1 cellular context compared by ENCODE assay signal in the genomic region with DNA sequence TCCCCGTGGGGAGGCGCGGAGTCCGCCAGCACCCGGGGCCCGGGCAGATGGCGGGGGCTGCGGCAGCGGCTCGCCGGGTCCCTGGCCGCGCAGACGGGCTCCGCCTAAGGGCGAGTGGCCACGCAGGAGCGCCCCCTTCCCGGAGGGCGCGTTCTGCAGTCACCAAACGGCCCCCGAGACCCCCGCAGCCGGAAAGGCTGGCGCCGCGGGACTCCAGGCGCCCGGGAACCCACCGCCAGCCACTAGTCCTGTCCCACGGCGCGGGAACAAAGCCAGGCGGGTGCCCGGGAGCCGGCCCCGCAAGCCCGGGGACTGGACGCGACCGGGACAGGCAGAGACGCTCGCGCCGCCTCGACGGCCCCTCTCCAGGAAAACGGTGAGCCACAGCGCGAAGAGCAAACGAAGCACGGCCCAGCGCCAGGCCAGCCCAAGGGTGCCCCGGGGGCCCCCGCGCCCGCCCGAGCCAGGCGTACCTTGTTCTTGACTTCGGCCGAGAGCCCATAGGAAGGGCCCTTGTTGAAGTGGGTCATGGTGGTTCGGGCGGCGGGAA.
A peak's percentile ranks its signal among the peaks of the same experiment; 100 is the strongest.
TF ChIP-seq lines count a peak whose summit lies in the region.

No MANE protein-coding gene starts in this region.

TF ChIP-seq in HepG2, 621 proteins besides CTCF, POLR2A, EP300 and RAD21 (continued from another document and continues in another):
- TF ChIP-seq, protein P1, sequence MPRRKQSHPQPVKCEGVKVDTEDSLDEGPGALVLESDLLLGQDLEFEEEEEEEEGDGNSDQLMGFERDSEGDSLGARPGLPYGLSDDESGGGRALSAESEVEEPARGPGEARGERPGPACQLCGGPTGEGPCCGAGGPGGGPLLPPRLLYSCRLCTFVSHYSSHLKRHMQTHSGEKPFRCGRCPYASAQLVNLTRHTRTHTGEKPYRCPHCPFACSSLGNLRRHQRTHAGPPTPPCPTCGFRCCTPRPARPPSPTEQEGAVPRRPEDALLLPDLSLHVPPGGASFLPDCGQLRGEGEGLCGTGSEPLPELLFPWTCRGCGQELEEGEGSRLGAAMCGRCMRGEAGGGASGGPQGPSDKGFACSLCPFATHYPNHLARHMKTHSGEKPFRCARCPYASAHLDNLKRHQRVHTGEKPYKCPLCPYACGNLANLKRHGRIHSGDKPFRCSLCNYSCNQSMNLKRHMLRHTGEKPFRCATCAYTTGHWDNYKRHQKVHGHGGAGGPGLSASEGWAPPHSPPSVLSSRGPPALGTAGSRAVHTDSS (CRISPR knock-in tag; conservative IDR thresholded peaks at IDR 0.05) = no peak
- TF ChIP-seq HNRNPL (IDR thresholded peaks at IDR 0.05; ENCODE audit: low read depth, low read length) (no peak), ZNF564 (CRISPR knock-in tag; IDR thresholded peaks at IDR 0.05) (0 out of 2 replicates have a peak, but pooled peaks have one; percentile 0), ZNF605 (CRISPR knock-in tag; IDR thresholded peaks at IDR 0.05) (no peak), ZNF510 (CRISPR knock-in tag; IDR thresholded peaks at IDR 0.05; ENCODE audit: low read depth) (no peak), NRL (CRISPR knock-in tag; IDR thresholded peaks at IDR 0.05; ENCODE audit: borderline replicate concordance) (no peak), ZNF383 (CRISPR knock-in tag; IDR thresholded peaks at IDR 0.05; ENCODE audit: borderline replicate concordance) (no peak), TGIF2 (CRISPR knock-in tag; IDR thresholded peaks at IDR 0.05) (no peak; the same call in 1 of the 2 replicates), KLF16 (CRISPR knock-in tag; IDR thresholded peaks at IDR 0.05) (no peak), JDP2 (CRISPR knock-in tag; IDR thresholded peaks at IDR 0.05; ENCODE audit: borderline replicate concordance) (no peak), ZNF263 (CRISPR knock-in tag; IDR thresholded peaks at IDR 0.05) (no peak), ZNF530 (CRISPR knock-in tag; IDR thresholded peaks at IDR 0.05; ENCODE audit: low read depth) (no peak), LRRFIP1 (CRISPR knock-in tag; conservative IDR thresholded peaks at IDR 0.05) (no peak), EED (CRISPR knock-in tag; IDR thresholded peaks at IDR 0.05) (no peak; the same call in 1 of the 2 replicates), ZBTB42 (CRISPR knock-in tag; IDR thresholded peaks at IDR 0.05) (peak; percentile 39; the same call in 1 of the 2 replicates), PRPF4 (IDR thresholded peaks at IDR 0.05; ENCODE audit: low read depth, low read length, poor library complexity, severe bottlenecking) (no peak), TP53 (CRISPR knock-in tag; conservative IDR thresholded peaks at IDR 0.05) (no peak), ZNF569 (CRISPR knock-in tag; IDR thresholded peaks at IDR 0.05; ENCODE audit: borderline replicate concordance) (0 out of 2 replicates have a peak, but pooled peaks have one; percentile 15), ZNF543 (CRISPR knock-in tag; IDR thresholded peaks at IDR 0.05) (no peak; the same call in 1 of the 2 replicates), ZNF619 (CRISPR knock-in tag; IDR thresholded peaks at IDR 0.05) (no peak), ZC3H13 (CRISPR knock-in tag; IDR thresholded peaks at IDR 0.05) (0 out of 2 replicates have a peak, but pooled peaks have one; percentile 42), HOXA3 (CRISPR knock-in tag; IDR thresholded peaks at IDR 0.05) (no peak), PLRG1 (conservative IDR thresholded peaks at IDR 0.05) (no peak), ZNF143 (CRISPR knock-in tag; IDR thresholded peaks at IDR 0.05) (no peak), KDM5B (CRISPR knock-in tag; IDR thresholded peaks at IDR 0.05; ENCODE audit: borderline replicate concordance) (no peak), PHF20 (CRISPR knock-in tag; IDR thresholded peaks at IDR 0.05) (no peak), REPIN1 (CRISPR knock-in tag; IDR thresholded peaks at IDR 0.05; ENCODE audit: borderline replicate concordance, low read depth) (no peak), ZNF572 (CRISPR knock-in tag; IDR thresholded peaks at IDR 0.05) (no peak), AGO1 (IDR thresholded peaks at IDR 0.05; ENCODE audit: low read depth, low read length, poor library complexity, severe bottlenecking) (peak; percentile 21), HDAC1 (CRISPR knock-in tag; IDR thresholded peaks at IDR 0.05) (peak; percentile 38), MTF1 (CRISPR knock-in tag; IDR thresholded peaks at IDR 0.05) (no peak), FOXA1 (IDR thresholded peaks at IDR 0.05) (no peak), FOXA1 (CRISPR knock-in tag; IDR thresholded peaks at IDR 0.05) (no peak), ZSCAN5A (CRISPR knock-in tag; IDR thresholded peaks at IDR 0.05; ENCODE audit: borderline replicate concordance) (no peak), MYC (CRISPR knock-in tag; IDR thresholded peaks at IDR 0.05; ENCODE audit: borderline replicate concordance) (no peak), PAWR (CRISPR knock-in tag; IDR thresholded peaks at IDR 0.05; ENCODE audit: borderline replicate concordance) (0 out of 2 replicates have a peak, but pooled peaks have one; percentile 47), ZNF567 (CRISPR knock-in tag; IDR thresholded peaks at IDR 0.05; ENCODE audit: borderline replicate concordance) (no peak), ETV5 (CRISPR knock-in tag; IDR thresholded peaks at IDR 0.05; ENCODE audit: borderline replicate concordance) (no peak), U2AF2 (IDR thresholded peaks at IDR 0.05; ENCODE audit: low read depth, low read length) (no peak), CEBPG (CRISPR knock-in tag; IDR thresholded peaks at IDR 0.05) (no peak), EZH2 (conservative IDR thresholded peaks at IDR 0.05; ENCODE audit: low read depth, low read length) (no peak), ZFP91 (CRISPR knock-in tag; IDR thresholded peaks at IDR 0.05; ENCODE audit: borderline replicate concordance) (peak; percentile 80; the same call in 1 of the 2 replicates), ZNF121 (CRISPR knock-in tag; IDR thresholded peaks at IDR 0.05) (no peak), TMF1 (CRISPR knock-in tag; IDR thresholded peaks at IDR 0.05; ENCODE audit: low read depth) (no peak), ZNF674 (CRISPR knock-in tag; IDR thresholded peaks at IDR 0.05; ENCODE audit: low read depth) (no peak)
- TF ChIP-seq, protein P2, sequence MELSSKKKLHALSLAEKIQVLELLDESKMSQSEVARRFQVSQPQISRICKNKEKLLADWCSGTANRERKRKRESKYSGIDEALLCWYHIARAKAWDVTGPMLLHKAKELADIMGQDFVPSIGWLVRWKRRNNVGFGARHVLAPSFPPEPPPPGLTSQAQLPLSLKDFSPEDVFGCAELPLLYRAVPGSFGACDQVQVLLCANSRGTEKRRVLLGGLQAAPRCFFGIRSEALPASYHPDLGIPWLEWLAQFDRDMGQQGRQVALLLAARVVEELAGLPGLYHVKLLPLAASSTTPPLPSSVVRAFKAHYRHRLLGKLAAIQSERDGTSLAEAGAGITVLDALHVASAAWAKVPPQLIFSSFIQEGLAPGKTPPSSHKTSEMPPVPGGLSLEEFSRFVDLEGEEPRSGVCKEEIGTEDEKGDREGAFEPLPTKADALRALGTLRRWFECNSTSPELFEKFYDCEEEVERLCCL (CRISPR knock-in tag; IDR thresholded peaks at IDR 0.05; ENCODE audit: borderline replicate concordance) = no peak
- TF ChIP-seq, protein P3, sequence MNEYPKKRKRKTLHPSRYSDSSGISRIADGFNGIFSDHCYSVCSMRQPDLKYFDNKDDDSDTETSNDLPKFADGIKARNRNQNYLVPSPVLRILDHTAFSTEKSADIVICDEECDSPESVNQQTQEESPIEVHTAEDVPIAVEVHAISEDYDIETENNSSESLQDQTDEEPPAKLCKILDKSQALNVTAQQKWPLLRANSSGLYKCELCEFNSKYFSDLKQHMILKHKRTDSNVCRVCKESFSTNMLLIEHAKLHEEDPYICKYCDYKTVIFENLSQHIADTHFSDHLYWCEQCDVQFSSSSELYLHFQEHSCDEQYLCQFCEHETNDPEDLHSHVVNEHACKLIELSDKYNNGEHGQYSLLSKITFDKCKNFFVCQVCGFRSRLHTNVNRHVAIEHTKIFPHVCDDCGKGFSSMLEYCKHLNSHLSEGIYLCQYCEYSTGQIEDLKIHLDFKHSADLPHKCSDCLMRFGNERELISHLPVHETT (CRISPR knock-in tag; conservative IDR thresholded peaks at IDR 0.05) = no peak
- TF ChIP-seq, protein P4, sequence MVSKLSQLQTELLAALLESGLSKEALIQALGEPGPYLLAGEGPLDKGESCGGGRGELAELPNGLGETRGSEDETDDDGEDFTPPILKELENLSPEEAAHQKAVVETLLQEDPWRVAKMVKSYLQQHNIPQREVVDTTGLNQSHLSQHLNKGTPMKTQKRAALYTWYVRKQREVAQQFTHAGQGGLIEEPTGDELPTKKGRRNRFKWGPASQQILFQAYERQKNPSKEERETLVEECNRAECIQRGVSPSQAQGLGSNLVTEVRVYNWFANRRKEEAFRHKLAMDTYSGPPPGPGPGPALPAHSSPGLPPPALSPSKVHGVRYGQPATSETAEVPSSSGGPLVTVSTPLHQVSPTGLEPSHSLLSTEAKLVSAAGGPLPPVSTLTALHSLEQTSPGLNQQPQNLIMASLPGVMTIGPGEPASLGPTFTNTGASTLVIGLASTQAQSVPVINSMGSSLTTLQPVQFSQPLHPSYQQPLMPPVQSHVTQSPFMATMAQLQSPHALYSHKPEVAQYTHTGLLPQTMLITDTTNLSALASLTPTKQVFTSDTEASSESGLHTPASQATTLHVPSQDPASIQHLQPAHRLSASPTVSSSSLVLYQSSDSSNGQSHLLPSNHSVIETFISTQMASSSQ (IDR thresholded peaks at IDR 0.05; ENCODE audit: low read depth) = no peak
- TF ChIP-seq, protein P4 (CRISPR knock-in tag; IDR thresholded peaks at IDR 0.05; ENCODE audit: borderline replicate concordance) = no peak
- TF ChIP-seq, protein P5, sequence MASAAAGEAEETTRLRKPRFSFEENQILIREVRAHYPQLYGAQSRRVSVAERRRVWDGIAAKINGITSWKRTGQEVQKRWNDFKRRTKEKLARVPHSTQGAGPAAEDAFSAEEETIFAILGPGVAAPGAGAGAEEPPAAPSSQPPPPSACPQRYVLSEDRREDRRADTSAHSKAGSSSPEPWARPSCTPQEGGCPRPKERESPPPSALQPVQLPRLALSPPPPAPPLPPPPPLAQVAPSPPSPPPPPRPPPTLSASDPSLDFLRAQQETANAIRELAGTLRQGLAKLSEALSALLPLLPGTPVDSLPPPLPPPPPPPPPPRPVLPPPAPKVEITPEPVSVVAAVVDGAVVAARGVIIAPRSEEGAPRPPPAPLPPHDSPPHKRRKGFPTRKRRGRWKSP (CRISPR knock-in tag; IDR thresholded peaks at IDR 0.05) = 0 out of 2 replicates have a peak, but pooled peaks have one; percentile 16
- TF ChIP-seq, protein P6, sequence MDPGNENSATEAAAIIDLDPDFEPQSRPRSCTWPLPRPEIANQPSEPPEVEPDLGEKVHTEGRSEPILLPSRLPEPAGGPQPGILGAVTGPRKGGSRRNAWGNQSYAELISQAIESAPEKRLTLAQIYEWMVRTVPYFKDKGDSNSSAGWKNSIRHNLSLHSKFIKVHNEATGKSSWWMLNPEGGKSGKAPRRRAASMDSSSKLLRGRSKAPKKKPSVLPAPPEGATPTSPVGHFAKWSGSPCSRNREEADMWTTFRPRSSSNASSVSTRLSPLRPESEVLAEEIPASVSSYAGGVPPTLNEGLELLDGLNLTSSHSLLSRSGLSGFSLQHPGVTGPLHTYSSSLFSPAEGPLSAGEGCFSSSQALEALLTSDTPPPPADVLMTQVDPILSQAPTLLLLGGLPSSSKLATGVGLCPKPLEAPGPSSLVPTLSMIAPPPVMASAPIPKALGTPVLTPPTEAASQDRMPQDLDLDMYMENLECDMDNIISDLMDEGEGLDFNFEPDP (CRISPR knock-in tag; conservative IDR thresholded peaks at IDR 0.05) = peak; percentile 87; the same call in 1 of the 2 replicates
